Comparison of ENCODE assay signal across 12 cellular contexts in the genomic region with DNA sequence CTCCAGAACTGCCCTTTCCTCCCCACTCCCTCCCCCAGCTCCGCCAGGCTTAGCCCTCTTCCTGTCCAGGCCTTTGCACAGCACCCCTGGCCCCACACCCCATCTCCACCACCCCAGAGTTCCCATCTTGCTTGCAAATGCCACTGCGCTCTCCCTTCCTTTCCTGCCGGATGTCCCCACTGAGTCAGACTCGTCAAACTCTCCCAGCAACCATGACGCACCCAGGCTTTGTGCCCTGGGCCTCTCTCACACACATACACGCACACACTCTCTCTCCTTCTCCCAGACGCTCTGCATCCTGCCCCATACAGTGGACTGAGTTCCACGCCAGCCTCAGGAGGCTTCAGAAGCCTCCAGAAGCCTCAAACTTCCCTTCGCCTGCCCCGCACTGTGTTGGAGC. TPM values are rescaled to one million over a fixed set of nuclear protein-coding genes. Genes with fewer than 3 reads are reported as not detected.
DNase-seq lines count a peak whose midpoint lies in the region; ATAC-seq and TF ChIP-seq lines count a peak whose summit lies in the region.
"Had no signal": no experiment of that assay in that cellular context is flagged by ENCODE, and none has a peak within 500 bp of the region (broad histone marks: within the 10 kb centered on the region; RNA-seq: fewer than 3 reads in every experiment).

No MANE protein-coding gene starts in this region.

- peak overlapping the region; percentile 46 for H3K4me2 ChIP-seq in skeletal muscle satellite cell (ENCODE audit: low read length)

- TF ChIP-seq EP300 in gastroesophageal sphincter (IDR thresholded peaks at IDR 0.05): no peak

- BruUV-seq in Calu3 (replicated peaks; lab: Mats Ljungman, UMichigan): no TSS peak

- intact Hi-C loops in Calu3 (cut with micrococcal nuclease; ENCODE audit: unreplicated experiment): no loop called here

- ATAC-seq in gastroesophageal sphincter (no peak), GM21367 (IDR thresholded peaks at IDR 0.05; ENCODE audit: unreplicated experiment) (no peak)
- ATAC-seq: activated CD4-positive, CD25-positive, alpha-beta regulatory T cell treated with anti-CD3 and anti-CD28 coated beads, Interleukin-2, amount 50 U/mL, for 24 hours; effector memory CD8-positive, alpha-beta T cell had no signal

- TF ChIP-seq POLR2A in gastroesophageal sphincter (IDR thresholded peaks at IDR 0.05): no peak

- CTCF ChIA-PET in Calu3 (lab: Charles Lee): interaction anchor here (0.9 to 1.7 kb wide), 3 partner anchors 14 to 79 kb away, joined by 3 to 6 read pairs (median 5); partner anchors contain the start of gene DISP2

- no peaks in the 10 kb centered on the region for H3K27me3 Mint-ChIP-seq in Calu3 (ENCODE audit: unreplicated experiment)
- H3K27me3 Mint-ChIP-seq: effector memory CD8-positive, alpha-beta T cell had no signal

- DNase-seq in GM04504 (ENCODE audit: low read depth) (peak; percentile 86), SW 1271 (lab: John Stamatoyannopoulos, UW) (peak; percentile 68 to 76), NCI-H187 (lab: John Stamatoyannopoulos, UW) (no peak), Calu3 (no peak), retina (no peak)
- DNase-seq: effector memory CD8-positive, alpha-beta T cell; NCI-H146; spleen had no signal

- WGBS in gastroesophageal sphincter (ENCODE audit: low coverage in 1 of 2), 2 donors: 62 to 69% methylated on average over 4 to 6 of the region's 10 CpGs

- TF ChIP-seq CTCF in gastroesophageal sphincter (IDR thresholded peaks at IDR 0.05): no peak
- TF ChIP-seq CTCF in Calu3 (IDR thresholded peaks at IDR 0.05; ENCODE audit: unreplicated experiment): no peak

- H3K27ac ChIP-seq in gastroesophageal sphincter: peak overlapping the region in 3 of 4 donors; percentile 70 to 98 (median 98)

- H3K4me1 Mint-ChIP-seq in Calu3 (ENCODE audit: low read depth, unreplicated experiment): peaks cover 35% of the 10 kb centered on the region

- no peak overlapping the region for H3K4me3 Mint-ChIP-seq in Calu3 (ENCODE audit: low read depth, unreplicated experiment)
- H3K4me3 Mint-ChIP-seq: effector memory CD8-positive, alpha-beta T cell had no signal

- no peak overlapping the region for H3K4me3 ChIP-seq in gastroesophageal sphincter
- H3K4me3 ChIP-seq in skeletal muscle satellite cell (ENCODE audit: low read length): no peak overlapping the region
- H3K4me3 ChIP-seq: spleen had no signal

- H3K27ac Mint-ChIP-seq in Calu3 (ENCODE audit: unreplicated experiment): no peak overlapping the region
- H3K27ac Mint-ChIP-seq: effector memory CD8-positive, alpha-beta T cell had no signal

- peaks cover 25% of the 10 kb centered on the region for H3K36me3 Mint-ChIP-seq in Calu3 (ENCODE audit: insufficient read depth, unreplicated experiment)

- H3K9ac ChIP-seq in skeletal muscle satellite cell (ENCODE audit: low read depth, low read length): peak overlapping the region; percentile 43

- H3K9me3 ChIP-seq in gastroesophageal sphincter (no peaks in the 10 kb centered on the region), skeletal muscle satellite cell (replicated peaks; ENCODE audit: low read length) (no peaks in the 10 kb centered on the region)
- H3K9me3 ChIP-seq: spleen had no signal

- no peaks in the 10 kb centered on the region for H3K27me3 ChIP-seq in gastroesophageal sphincter
- no peaks in the 10 kb centered on the region for H3K27me3 ChIP-seq in skeletal muscle satellite cell (ENCODE audit: control insufficient read depth, insufficient read depth, low read length)

- H3K4me1 ChIP-seq in gastroesophageal sphincter (peaks cover 0 to 66% (median 36%) of the 10 kb centered on the region in 3 donors), skeletal muscle satellite cell (ENCODE audit: control insufficient read depth, insufficient read depth, low read length) (peaks cover 56% of the 10 kb centered on the region)

- H3K36me3 ChIP-seq in gastroesophageal sphincter (no peaks in the 10 kb centered on the region), skeletal muscle satellite cell (ENCODE audit: insufficient read depth, low read length) (peaks cover 2% of the 10 kb centered on the region)
- H3K36me3 ChIP-seq: spleen had no signal

- no peaks in the 10 kb centered on the region for H3K9me3 Mint-ChIP-seq in Calu3 (ENCODE audit: low read depth, unreplicated experiment)
- H3K9me3 Mint-ChIP-seq: effector memory CD8-positive, alpha-beta T cell had no signal

RNA-seq across cellular contexts. Expression of gene CCDC9B, which starts 2.8 kb away (rescaled TPM):
- total RNA-seq in gastroesophageal sphincter: 100 to 1,000 TPM in 1 of 4 donors, 10 to 100 TPM in 3; 28.0 to 105 (median 66.7) TPM
- 3.1 and 8.6 TPM in 2 replicates for total RNA-seq in skeletal muscle satellite cell (2012; rRNA removed)
- total RNA-seq in Calu3 (2022): 85.6 and 102 TPM in 2 replicates

RNA-seq across cellular contexts. Expression of gene PHGR1, which starts 7.3 kb away (rescaled TPM):
- not detected for total RNA-seq in gastroesophageal sphincter
- not detected in 2 replicates for total RNA-seq in skeletal muscle satellite cell (2012; rRNA removed)
- not detected in 2 replicates for total RNA-seq in Calu3 (2022)
- total RNA-seq: spleen had no signal

RNA-seq across cellular contexts. Expression of gene DISP2, which starts 14.5 kb away (rescaled TPM):
- total RNA-seq in gastroesophageal sphincter (under 1 TPM; 0.07 to 0.19 (median 0.15) TPM), Calu3 (2022) (1.1 and 1.3 TPM in 2 replicates)
- under 0.01 TPM in 2 replicates for total RNA-seq in skeletal muscle satellite cell (2012; rRNA removed)

RNA-seq across cellular contexts. Expression of gene INAFM2, which starts 20.0 kb away (rescaled TPM):
- total RNA-seq in gastroesophageal sphincter (10 to 100 TPM; 27.3 to 66.6 (median 37.5) TPM), Calu3 (2022) (14.3 and 16.6 TPM in 2 replicates)
- total RNA-seq in skeletal muscle satellite cell (2012; rRNA removed): 7.1 and 11.6 TPM in 2 replicates

RNA-seq across cellular contexts. Expression of gene PLCB2, which starts 35.8 kb away (rescaled TPM):
- 10 to 100 TPM in 2 of 4 donors, 1 to 10 TPM in 2; 1.5 to 13.5 (median 8.8) TPM for total RNA-seq in gastroesophageal sphincter
- 0.22 and 0.76 TPM in 2 replicates for total RNA-seq in skeletal muscle satellite cell (2012; rRNA removed)
- 37.3 and 43.1 TPM in 2 replicates for total RNA-seq in Calu3 (2022)

Comparison
In these comparisons a context has a peak if more than half of its experiments do, and no peak if none do; other contexts are left out.
1. DNase-seq: peak in GM04504 (single experiment) and SW 1271 (2 of 2); none in NCI-H187 (0 of 2), Calu3 (single experiment) and retina (single experiment).